In genomic region chr1:227572752-227573151, GRCh38 we compare ENCODE assay signal across 20 cellular contexts.
"Had no signal": no experiment of that assay in that cellular context is flagged by ENCODE, and none has a peak within 500 bp of the region (broad histone marks: within the 10 kb centered on the region; RNA-seq: fewer than 3 reads in every experiment).

No MANE protein-coding gene starts in this region.

- H3K27ac Mint-ChIP-seq: dendritic cell treated with granulocyte-macrophage colony-stimulating factor and Interleukin-4, amounts not matched to agents 40 ng/mL and 50 ng/mL, for 4 days; effector memory CD8-positive, alpha-beta T cell; stimulated activated memory B cell treated with anti-CD40 and anti-IgM and Interleukin-4, amounts not matched to agents 10 μg/mL and 1 μg/mL and 100 μg/mL, for 72 hours; stimulated activated naive CD8-positive, alpha-beta T cell treated with anti-CD3 and anti-CD28 coated beads, Interleukin-15, Interleukin-2, amounts not matched to agents 100 ng/mL and 50 ng/mL, for 24 hours had no signal

- H3K4me3 Mint-ChIP-seq: dendritic cell treated with granulocyte-macrophage colony-stimulating factor and Interleukin-4, amounts not matched to agents 40 ng/mL and 50 ng/mL, for 4 days; effector memory CD8-positive, alpha-beta T cell; stimulated activated memory B cell treated with anti-CD40 and anti-IgM and Interleukin-4, amounts not matched to agents 10 μg/mL and 1 μg/mL and 100 μg/mL, for 72 hours; stimulated activated naive CD8-positive, alpha-beta T cell treated with anti-CD3 and anti-CD28 coated beads, Interleukin-15, Interleukin-2, amounts not matched to agents 100 ng/mL and 50 ng/mL, for 24 hours had no signal

- DNase-seq: cerebellar nuclear complex; effector memory CD8-positive, alpha-beta T cell; gastrocnemius medialis; kidney; left colon; mammary epithelial cell; naive thymus-derived CD8-positive, alpha-beta T cell; spleen; stimulated activated CD4-positive, alpha-beta T cell treated with anti-CD3 and anti-CD28 coated beads, Interleukin-15, amount 100 ng/mL, for 24 hours; stimulated activated CD4-positive, alpha-beta T cell treated with anti-CD3 and anti-CD28 coated beads, Interleukin-1b, Interleukin-23, amount 100 ng/mL, for 48 hours; stimulated activated CD4-positive, alpha-beta T cell treated with anti-CD3 and anti-CD28 coated beads, Interleukin-4, amount 100 ng/mL, for 24 hours; testis had no signal

- H3K9me3 ChIP-seq: gastrocnemius medialis, prostate gland, testis had no signal

- H3K4me1 ChIP-seq: parathyroid adenoma, prostate gland, testis had no signal

- H3K4me3 ChIP-seq: esophagus muscularis mucosa, gastrocnemius medialis, prostate gland, spleen, testis, tibial nerve had no signal

- ATAC-seq: effector memory CD8-positive, alpha-beta T cell; gastrocnemius medialis; left colon; naive thymus-derived CD8-positive, alpha-beta T cell; sciatic nerve; stimulated activated memory B cell treated with anti-CD40 and anti-IgM and Interleukin-4, amounts not matched to agents 10 μg/mL and 1 μg/mL and 100 μg/mL, for 72 hours had no signal

- H3K27me3 Mint-ChIP-seq: dendritic cell treated with granulocyte-macrophage colony-stimulating factor and Interleukin-4, amounts not matched to agents 40 ng/mL and 50 ng/mL, for 4 days; effector memory CD8-positive, alpha-beta T cell; naive thymus-derived CD8-positive, alpha-beta T cell; stimulated activated memory B cell treated with anti-CD40 and anti-IgM and Interleukin-4, amounts not matched to agents 10 μg/mL and 1 μg/mL and 100 μg/mL, for 72 hours; stimulated activated naive CD8-positive, alpha-beta T cell treated with anti-CD3 and anti-CD28 coated beads, Interleukin-15, Interleukin-2, amounts not matched to agents 100 ng/mL and 50 ng/mL, for 24 hours had no signal

- H3K36me3 ChIP-seq: esophagus muscularis mucosa, gastrocnemius medialis, prostate gland had no signal
